In genomic region chr7:41472427-41473125, GRCh38 we compare ENCODE assay signal across 20 cellular contexts.
DNase-seq lines count a peak whose midpoint lies in the region; ATAC-seq, FAIRE-seq and TF ChIP-seq lines count a peak whose summit lies in the region.
"Had no signal": no experiment of that assay in that cellular context is flagged by ENCODE, and none has a peak within 500 bp of the region (broad histone marks: within the 10 kb centered on the region; RNA-seq: fewer than 3 reads in every experiment).

No MANE protein-coding gene starts in this region.

- H3K4me1 ChIP-seq in GM23248 (ENCODE audit: insufficient read depth), result peaks cover 13% of the 10 kb centered on the region
- H3K4me1 ChIP-seq in astrocyte (ENCODE audit: insufficient read depth, low read length), result peaks cover 6% of the 10 kb centered on the region
- peaks cover 3 to 7% of the 10 kb centered on the region in 2 donors for H3K4me1 ChIP-seq in aorta (ENCODE audit: control insufficient read depth in 1 of 2, insufficient read depth in 2 of 2, low read length in 2 of 2)
- no peaks in the 10 kb centered on the region for H3K4me1 ChIP-seq in left ventricle myocardium inferior
- H3K4me1 ChIP-seq: breast epithelium, sigmoid colon had no signal

- no peak overlapping the region for H3K4me3 Mint-ChIP-seq in astrocyte (ENCODE audit: unreplicated experiment)
- H3K4me3 Mint-ChIP-seq: activated naive CD8-positive, alpha-beta T cell; activated T-helper 1 cell treated with anti-CD3 and anti-CD28 coated beads, Interleukin-12 subunit alpha, Interleukin-12 subunit beta, Interleukin-2, Interleukin-4 antibody, amounts not matched to agents 30 ng/mL and 10 ng/mL and 1 ng/mL, durations not matched to agents 14 hours and 24 hours and 36 hours; B cell; natural killer cell; stimulated activated naive B cell treated with anti-CD40 and anti-IgM and Interleukin-4, amounts not matched to agents 10 μg/mL and 1 μg/mL and 100 μg/mL, for 72 hours had no signal

- H3K27ac ChIP-seq in GM23248, result no peak overlapping the region
- no peak overlapping the region for H3K27ac ChIP-seq in astrocyte (ENCODE audit: low read depth, low read length)
- H3K27ac ChIP-seq in aorta (ENCODE audit: low read depth in 1 of 2, low read length in 2 of 2), result peak overlapping the region in 1 of 2 donors; percentile 33
- no peak overlapping the region for H3K27ac ChIP-seq in left ventricle myocardium inferior (replicated peaks)
- H3K27ac ChIP-seq: breast epithelium, epithelial cell of prostate, sigmoid colon had no signal

- ATAC-seq in aorta (ENCODE audit: low FRiP score) (no peak), HG03025 (IDR thresholded peaks at IDR 0.05; ENCODE audit: low FRiP score, unreplicated experiment) (no peak), GM21423 (IDR thresholded peaks at IDR 0.05; ENCODE audit: unreplicated experiment) (no peak)
- ATAC-seq: natural killer cell; stimulated activated naive B cell treated with anti-CD40 and anti-IgM and Interleukin-4, amounts not matched to agents 10 μg/mL and 1 μg/mL and 100 μg/mL, for 72 hours had no signal

- no peaks in the 10 kb centered on the region for H3K9me3 ChIP-seq in GM23248 (ENCODE audit: low read depth)
- no peaks in the 10 kb centered on the region for H3K9me3 ChIP-seq in astrocyte (ENCODE audit: insufficient read depth, low read depth, low read length)
- no peaks in the 10 kb centered on the region for H3K9me3 ChIP-seq in aorta (ENCODE audit: control insufficient read depth, low read length)
- H3K9me3 ChIP-seq in left ventricle myocardium inferior (replicated peaks), result no peaks in the 10 kb centered on the region
- H3K9me3 ChIP-seq: breast epithelium, sigmoid colon had no signal

- H3K79me2 ChIP-seq in GM23248 (ENCODE audit: insufficient read depth) (no peaks in the 10 kb centered on the region), astrocyte (ENCODE audit: insufficient read depth, low read length) (no peaks in the 10 kb centered on the region)

- intact Hi-C loops in aorta (cut with DNase I) (no loop called here), left ventricle myocardium inferior (cut with micrococcal nuclease) (no loop called here)

- DNase-seq in GM23248 (peak; percentile 61), astrocyte (ENCODE audit: low read depth) (peak; percentile 33), iris pigment epithelial cell (ENCODE audit: low read depth) (peak; percentile 20), aorta (no peak), left ventricle myocardium inferior (no peak)
- DNase-seq: DMS79 treated with DMSO at 0.1 percent for 48 hours; mesendoderm; natural killer cell; NCI-H1417; NCI-H524 treated with DMSO at 0.1 percent for 48 hours; sigmoid colon; stimulated activated CD4-positive, alpha-beta T cell treated with anti-CD3 and anti-CD28 coated beads, Interleukin-2, amount 100 ng/mL, for 24 hours; stimulated activated naive B cell treated with anti-CD40 and anti-IgM and Interleukin-4, amounts not matched to agents 10 μg/mL and 1 μg/mL and 100 μg/mL, for 72 hours had no signal

- peaks cover 3% of the 10 kb centered on the region for H3K9me3 Mint-ChIP-seq in astrocyte (ENCODE audit: unreplicated experiment)
- H3K9me3 Mint-ChIP-seq: activated T-helper 1 cell treated with anti-CD3 and anti-CD28 coated beads, Interleukin-12 subunit alpha, Interleukin-12 subunit beta, Interleukin-2, Interleukin-4 antibody, amounts not matched to agents 30 ng/mL and 10 ng/mL and 1 ng/mL, durations not matched to agents 14 hours and 24 hours and 36 hours had no signal

- H3K36me3 Mint-ChIP-seq in astrocyte (ENCODE audit: low read depth, unreplicated experiment), result no peaks in the 10 kb centered on the region
- H3K36me3 Mint-ChIP-seq: activated naive CD8-positive, alpha-beta T cell; natural killer cell; stimulated activated naive B cell treated with anti-CD40 and anti-IgM and Interleukin-4, amounts not matched to agents 10 μg/mL and 1 μg/mL and 100 μg/mL, for 72 hours had no signal

- H3K4me3 ChIP-seq in GM23248 (peak overlapping the region; percentile 49), astrocyte (ENCODE audit: insufficient read depth, low read depth, low read length) (no peak overlapping the region), aorta (ENCODE audit: low read length in 2 of 2) (peak overlapping the region; percentile 21 to 59), left ventricle myocardium inferior (no peak overlapping the region)
- H3K4me3 ChIP-seq: breast epithelium, sigmoid colon had no signal

- H2AFZ ChIP-seq in GM23248, result peak overlapping the region; percentile 55
- H2AFZ ChIP-seq in astrocyte (ENCODE audit: low read depth, low read length), result no peak overlapping the region

- no peaks in the 10 kb centered on the region for H3K27me3 Mint-ChIP-seq in astrocyte (ENCODE audit: low read depth, unreplicated experiment)
- H3K27me3 Mint-ChIP-seq: activated naive CD8-positive, alpha-beta T cell had no signal

- H3K4me1 Mint-ChIP-seq in astrocyte (ENCODE audit: low read depth, unreplicated experiment), result peaks cover 16% of the 10 kb centered on the region
- H3K4me1 Mint-ChIP-seq: natural killer cell had no signal

- H3F3A ChIP-seq in GM23248 (ENCODE audit: insufficient read depth), result peaks cover 15% of the 10 kb centered on the region

- H3K36me3 ChIP-seq in GM23248 (ENCODE audit: low read depth) (no peaks in the 10 kb centered on the region), astrocyte (ENCODE audit: insufficient read depth, low read length) (no peaks in the 10 kb centered on the region), aorta (ENCODE audit: control insufficient read depth in 1 of 2, insufficient read depth in 2 of 2, low read length in 1 of 2) (no peaks in the 10 kb centered on the region), left ventricle myocardium inferior (no peaks in the 10 kb centered on the region)
- H3K36me3 ChIP-seq: breast epithelium, sigmoid colon had no signal

- no peaks in the 10 kb centered on the region for H3K9me2 ChIP-seq in GM23248 (ENCODE audit: insufficient read depth)

- H3K4me2 ChIP-seq in GM23248 (ENCODE audit: unreplicated experiment) (peak overlapping the region; percentile 73), astrocyte (ENCODE audit: low read length) (peak overlapping the region; percentile 31)

- 20 to 24% methylated on average over 4 of the region's 4 CpGs for WGBS in GM23248 (ENCODE audit: low coverage in 1 of 2, low lambda C conversion rate in 2 of 2, missing lambda C conversion rate in 2 of 2), 2 experiments
- WGBS in aorta, 2 donors, result 6 to 18% methylated on average over 4 of the region's 4 CpGs

- H4K20me1 ChIP-seq in GM23248 (ENCODE audit: insufficient read depth) (no peaks in the 10 kb centered on the region), astrocyte (ENCODE audit: insufficient read depth, low read length) (no peaks in the 10 kb centered on the region)

- no peak for TF ChIP-seq CTCF in astrocyte (IDR thresholded peaks at IDR 0.05; ENCODE audit: insufficient read depth, low read depth, low read length)
- TF ChIP-seq CTCF in left ventricle myocardium inferior (IDR thresholded peaks at IDR 0.05; ENCODE audit: borderline replicate concordance), result no peak

- no peaks in the 10 kb centered on the region for H3K27me3 ChIP-seq in GM23248 (replicated peaks; ENCODE audit: insufficient read depth)
- no peaks in the 10 kb centered on the region for H3K27me3 ChIP-seq in astrocyte (ENCODE audit: insufficient read depth, low read length)
- H3K27me3 ChIP-seq in aorta (ENCODE audit: control insufficient read depth in 1 of 2, insufficient read depth in 2 of 2, low read length in 1 of 2), result no peaks in the 10 kb centered on the region
- peaks cover 5% of the 10 kb centered on the region for H3K27me3 ChIP-seq in left ventricle myocardium inferior (ENCODE audit: low read depth)
- H3K27me3 ChIP-seq: breast epithelium, sigmoid colon had no signal

- peak overlapping the region; percentile 73 for H3K27ac Mint-ChIP-seq in astrocyte (ENCODE audit: unreplicated experiment)
- H3K27ac Mint-ChIP-seq: activated naive CD8-positive, alpha-beta T cell; activated T-helper 1 cell treated with anti-CD3 and anti-CD28 coated beads, Interleukin-12 subunit alpha, Interleukin-12 subunit beta, Interleukin-2, Interleukin-4 antibody, amounts not matched to agents 30 ng/mL and 10 ng/mL and 1 ng/mL, durations not matched to agents 14 hours and 24 hours and 36 hours; B cell; natural killer cell; stimulated activated naive B cell treated with anti-CD40 and anti-IgM and Interleukin-4, amounts not matched to agents 10 μg/mL and 1 μg/mL and 100 μg/mL, for 72 hours had no signal

- FAIRE-seq in astrocyte (lab: Jason Lieb, UNC), result peak; percentile 69

- in situ Hi-C loops in GM23248 (cut with MboI), result no loop called here

- H3K9ac ChIP-seq in GM23248, result peak overlapping the region; percentile 0; the same call in 1 of the 2 replicates
- no peak overlapping the region for H3K9ac ChIP-seq in astrocyte (ENCODE audit: low read length)

Comparison
In these comparisons a context has a peak if more than half of its experiments do, and no peak if none do; other contexts are left out.
1. DNase-seq: peak in GM23248 (single experiment), astrocyte (single experiment) and iris pigment epithelial cell (single experiment); none in aorta (0 of 2) and left ventricle myocardium inferior (single experiment).
2. H3K4me3 ChIP-seq: peak in GM23248 (single experiment) and aorta (2 of 2); none in astrocyte (single experiment) and left ventricle myocardium inferior (single experiment).